In genomic region chr11:86524603-86525352, GRCh38 we compare ENCODE assay signal across 1 cellular context.
TF ChIP-seq lines count a peak whose summit lies in the region.

No MANE protein-coding gene starts in this region.

TF ChIP-seq in WTC11, 78 proteins besides CTCF, POLR2A, EP300 and RAD21 (continued from another document):
- no peak for TF ChIP-seq ERG (CRISPR knock-in tag; IDR thresholded peaks at IDR 0.05)
